ENCODE assay signal across 20 cellular contexts in the genomic region with DNA sequence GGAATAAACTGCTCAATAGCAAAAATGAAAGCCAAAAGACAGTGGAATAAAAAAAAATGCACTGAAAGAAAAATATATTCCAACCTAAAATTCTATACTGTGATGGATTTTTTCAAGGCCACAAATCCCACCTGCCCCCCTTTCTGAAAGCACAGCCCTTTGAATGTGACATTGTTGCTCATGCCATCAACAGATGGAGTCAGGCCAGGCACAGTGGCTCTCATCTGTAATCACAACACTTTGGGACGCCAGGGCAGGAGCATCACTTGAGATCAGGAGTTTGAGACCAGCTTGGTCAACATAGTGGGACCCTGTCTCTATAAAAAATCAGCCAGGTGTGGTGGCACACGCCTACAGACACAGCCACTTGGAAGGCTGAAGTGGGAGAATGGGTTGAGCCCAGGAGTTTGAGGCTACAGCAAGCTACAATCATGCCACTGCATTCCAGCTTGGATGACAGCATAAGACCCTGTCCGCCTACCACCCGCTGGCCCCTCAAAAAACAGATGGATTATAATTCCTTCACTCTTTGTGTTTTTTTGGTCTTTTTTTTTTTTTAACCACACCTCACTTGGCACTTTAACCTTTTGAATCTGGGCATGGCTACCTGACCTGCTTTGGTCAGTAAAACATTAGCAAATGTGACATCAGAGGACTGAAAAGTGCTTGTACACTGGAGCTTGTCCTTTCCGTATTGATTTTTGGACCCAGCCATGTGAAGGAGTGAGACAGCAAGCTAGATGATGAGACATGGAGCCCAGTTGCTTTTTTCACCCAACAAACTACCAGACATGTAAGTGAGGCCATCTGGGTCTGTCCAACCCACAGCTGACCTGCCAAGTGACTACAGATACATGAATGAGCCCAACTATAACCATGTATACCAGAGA. TPM values are rescaled to one million over a fixed set of nuclear protein-coding genes. Genes with fewer than 3 reads are reported as not detected.
A peak's percentile ranks its signal among the peaks of the same experiment; 100 is the strongest.
DNase-seq lines count a peak whose midpoint lies in the region; ATAC-seq, FAIRE-seq and TF ChIP-seq lines count a peak whose summit lies in the region.
"Had no signal": no experiment of that assay in that cellular context is flagged by ENCODE, and none has a peak within 500 bp of the region (broad histone marks: within the 10 kb centered on the region; RNA-seq: fewer than 3 reads in every experiment).

No MANE protein-coding gene starts in this region.

- peak overlapping the region; percentile 71 for H3K27ac Mint-ChIP-seq in WTC11
- H3K27ac Mint-ChIP-seq: activated T-helper 17 cell treated with anti-CD3 and anti-CD28 coated beads, Interleukin-2, amount 50 U/mL, for 72 hours had no signal

- no peaks in the 10 kb centered on the region for H3K36me3 Mint-ChIP-seq in WTC11

- H3K4me1 Mint-ChIP-seq in WTC11 = peaks cover 35% of the 10 kb centered on the region

- 80 to 84% (median 83%) methylated on average over 5 of the region's 5 CpGs for WGBS in small intestine, 3 donors

- H3K27ac ChIP-seq in left ventricle myocardium inferior (replicated peaks) = no peak overlapping the region
- peak overlapping the region; percentile 2 to 62 for H3K27ac ChIP-seq in small intestine (ENCODE audit: low read depth in 1 of 2, low read length in 1 of 2)
- H3K27ac ChIP-seq: adrenal gland had no signal

- TF ChIP-seq CTCF in left ventricle myocardium inferior (IDR thresholded peaks at IDR 0.05; ENCODE audit: borderline replicate concordance) (no peak), WTC11 (IDR thresholded peaks at IDR 0.05) (no peak)

- no peaks in the 10 kb centered on the region for H3K27me3 Mint-ChIP-seq in WTC11 (ENCODE audit: low read depth)
- H3K27me3 Mint-ChIP-seq: activated T-helper 17 cell treated with anti-CD3 and anti-CD28 coated beads, Interleukin-2, amount 50 U/mL, for 72 hours; stimulated activated naive CD8-positive, alpha-beta T cell treated with anti-CD3 and anti-CD28 coated beads, Interleukin-15, amount 100 ng/mL, for 72 hours had no signal

- POLR2A ChIA-PET in WTC11 (lab: Charles Lee) = no interaction called here

- H3K27me3 ChIP-seq in left ventricle myocardium inferior (ENCODE audit: low read depth) = no peaks in the 10 kb centered on the region
- no peaks in the 10 kb centered on the region for H3K27me3 ChIP-seq in small intestine (ENCODE audit: control insufficient read depth in 2 of 2, insufficient read depth in 2 of 2, low read length in 2 of 2)
- H3K27me3 ChIP-seq: adrenal gland had no signal

- intact Hi-C loops in Right ventricle myocardium superior (cut with DNase I) (no loop called here), left ventricle myocardium inferior (cut with micrococcal nuclease) (no loop called here)

- H3K9me3 ChIP-seq in left ventricle myocardium inferior (replicated peaks) (no peaks in the 10 kb centered on the region), small intestine (ENCODE audit: control insufficient read depth, low read depth) (no peaks in the 10 kb centered on the region)
- H3K9me3 ChIP-seq: adrenal gland had no signal

- no peak overlapping the region for H3K4me3 ChIP-seq in left ventricle myocardium inferior
- H3K4me3 ChIP-seq in small intestine (ENCODE audit: low read depth in 1 of 2, low read length in 2 of 2) = no peak overlapping the region
- H3K4me3 ChIP-seq: adrenal gland, lung had no signal

- H3K4me1 ChIP-seq in left ventricle myocardium inferior = peaks cover 39% of the 10 kb centered on the region
- peaks cover 6 to 12% of the 10 kb centered on the region in 2 donors for H3K4me1 ChIP-seq in small intestine (ENCODE audit: control insufficient read depth in 2 of 2, insufficient read depth in 1 of 2, low read depth in 1 of 2, low read length in 1 of 2)

- FAIRE-seq in small intestine (lab: Jason Lieb, UNC) = no peak
- FAIRE-seq: urothelium cell line had no signal

- ATAC-seq in Right ventricle myocardium superior (ENCODE audit: poor library complexity) = peak; percentile 16
- ATAC-seq in WTC11 = no peak
- ATAC-seq in HG03175 (IDR thresholded peaks at IDR 0.05; ENCODE audit: unreplicated experiment) = no peak
- ATAC-seq in HG03520 (IDR thresholded peaks at IDR 0.05; ENCODE audit: unreplicated experiment) = no peak
- ATAC-seq: activated T-helper 17 cell treated with anti-CD3 and anti-CD28 coated beads, Interleukin-2, amount 50 U/mL, for 72 hours; stimulated activated naive CD8-positive, alpha-beta T cell treated with anti-CD3 and anti-CD28 coated beads, Interleukin-15, amount 100 ng/mL, for 72 hours had no signal

- DNase-seq in Right ventricle myocardium superior (no peak), left ventricle myocardium inferior (no peak), WTC11 (ENCODE audit: low spot score) (no peak), kidney tubule cell (ENCODE audit: low spot score) (peak; percentile 72), small intestine (peak; percentile 89), NCI-H1417 treated with DMSO at 0.1 percent for 48 hours (lab: John Stamatoyannopoulos, UW) (no peak)
- DNase-seq: adrenal gland; central memory CD4-positive, alpha-beta T cell; effector CD8-positive, alpha-beta T cell; KG1; NCI-H2081 treated with DMSO at 0.1 percent for 48 hours; NCI-H526 treated with DMSO at 0.1 percent for 48 hours; right cardiac atrium; SIG-M5; stimulated activated naive CD8-positive, alpha-beta T cell treated with anti-CD3 and anti-CD28 coated beads, Interleukin-15, amount 100 ng/mL, for 72 hours had no signal

- H3K36me3 ChIP-seq in left ventricle myocardium inferior (no peaks in the 10 kb centered on the region), small intestine (ENCODE audit: control insufficient read depth in 2 of 2, insufficient read depth in 2 of 2, low read length in 2 of 2) (no peaks in the 10 kb centered on the region)
- H3K36me3 ChIP-seq: adrenal gland had no signal

- CTCF ChIA-PET in WTC11 (lab: Charles Lee) = no interaction called here

- no peak overlapping the region for H3K4me3 Mint-ChIP-seq in WTC11
- H3K4me3 Mint-ChIP-seq: activated T-helper 17 cell treated with anti-CD3 and anti-CD28 coated beads, Interleukin-2, amount 50 U/mL, for 72 hours; stimulated activated naive CD8-positive, alpha-beta T cell treated with anti-CD3 and anti-CD28 coated beads, Interleukin-15, amount 100 ng/mL, for 72 hours had no signal

- H3K9me3 Mint-ChIP-seq in WTC11 = no peaks in the 10 kb centered on the region
- H3K9me3 Mint-ChIP-seq: activated T-helper 17 cell treated with anti-CD3 and anti-CD28 coated beads, Interleukin-2, amount 50 U/mL, for 72 hours; stimulated activated naive CD8-positive, alpha-beta T cell treated with anti-CD3 and anti-CD28 coated beads, Interleukin-15, amount 100 ng/mL, for 72 hours had no signal

TF ChIP-seq in WTC11, 78 proteins besides CTCF, POLR2A, EP300 and RAD21:
- TF ChIP-seq NR2C2 (CRISPR knock-in tag; IDR thresholded peaks at IDR 0.05) (no peak), GABPB1 (CRISPR knock-in tag; IDR thresholded peaks at IDR 0.05) (peak; percentile 74; the same call in 1 of the 2 replicates)

RNA-seq across cellular contexts. Expression of a gene that starts 36.3 kb away (rescaled TPM):
- total RNA-seq in Right ventricle myocardium superior (62.4 TPM), left ventricle myocardium inferior (72.7 TPM), WTC11 (2021) (156 to 179 TPM (median 171 TPM) in 3 replicates)
- 10 to 100 TPM; 12.2 to 42.9 (median 13.4) TPM for polyA plus RNA-seq in small intestine

Comparison
In these comparisons a context has a peak if more than half of its experiments do, and no peak if none do; other contexts are left out.
1. DNase-seq: peak in kidney tubule cell (single experiment) and small intestine (single experiment); none in Right ventricle myocardium superior (single experiment), left ventricle myocardium inferior (single experiment), WTC11 (single experiment) and NCI-H1417 treated with DMSO at 0.1 percent for 48 hours (single experiment).